In genomic region chr2:223051580-223052375, GRCh38 we compare ENCODE assay signal across 1 cellular context.
TF ChIP-seq lines count a peak whose summit lies in the region.

A gene with protein sequence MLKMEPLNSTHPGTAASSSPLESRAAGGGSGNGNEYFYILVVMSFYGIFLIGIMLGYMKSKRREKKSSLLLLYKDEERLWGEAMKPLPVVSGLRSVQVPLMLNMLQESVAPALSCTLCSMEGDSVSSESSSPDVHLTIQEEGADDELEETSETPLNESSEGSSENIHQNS (plus strand): TSS chr2:223052190. CDS start chr2:223052831, 641 bp downstream.

TF ChIP-seq in SK-N-SH, 30 proteins besides CTCF, POLR2A, EP300 and RAD21 (continued from another document):
- TF ChIP-seq USF2 (IDR thresholded peaks at IDR 0.05; ENCODE audit: borderline replicate concordance, low read depth, low read length) (no peak), USF1 (IDR thresholded peaks at IDR 0.05; ENCODE audit: borderline replicate concordance, low read depth) (no peak), MXI1 (IDR thresholded peaks at IDR 0.05; ENCODE audit: low read depth, low read length) (no peak), TEAD4 (IDR thresholded peaks at IDR 0.05; ENCODE audit: borderline replicate concordance, insufficient read depth) (no peak), RXRA (IDR thresholded peaks at IDR 0.05; ENCODE audit: borderline replicate concordance, low read depth) (no peak), TAF1 (IDR thresholded peaks at IDR 0.05; ENCODE audit: borderline replicate concordance, low read depth, low read length) (no peak), SIN3A (IDR thresholded peaks at IDR 0.05; ENCODE audit: borderline replicate concordance, low read depth, low read length) (no peak), EZH2phosphoT487 (IDR thresholded peaks at IDR 0.05; ENCODE audit: borderline replicate concordance, low read depth) (no peak), GABPA (IDR thresholded peaks at IDR 0.05; ENCODE audit: low read depth) (no peak), RCOR1 (IDR thresholded peaks at IDR 0.05; ENCODE audit: low read length) (no peak), TCF12 (IDR thresholded peaks at IDR 0.05) (no peak)
